27 cellular contexts compared by ENCODE assay signal in genomic region chr4:176422511-176422910, GRCh38.
"Had no signal": no experiment of that assay in that cellular context is flagged by ENCODE, and none has a peak within 500 bp of the region (broad histone marks: within the 10 kb centered on the region; RNA-seq: fewer than 3 reads in every experiment).

No MANE protein-coding gene starts in this region.

- FAIRE-seq: urothelium cell line had no signal

- H3K27ac Mint-ChIP-seq: activated CD4-positive, alpha-beta memory T cell treated with anti-CD3 and anti-CD28 coated beads for 36 hours; activated CD4-positive, alpha-beta T cell treated with anti-CD3 and anti-CD28 coated beads, Interleukin-2, amount 10 ng/mL, durations not matched to agents 24 days and 14 days; activated naive CD4-positive, alpha-beta T cell treated with anti-CD3 and anti-CD28 coated beads, Interleukin-2, amount 50 U/mL, for 24 hours; activated naive CD8-positive, alpha-beta T cell treated with anti-CD3 and anti-CD28 coated beads, Interleukin-2, amount 50 U/mL, for 24 hours; activated T-helper 17 cell treated with anti-CD3 and anti-CD28 coated beads, Interleukin-2, amount 50 U/mL, for 72 hours; effector memory CD8-positive, alpha-beta T cell; mesothelial cell of epicardium; naive B cell; nephron progenitor cell; stimulated activated naive CD8-positive, alpha-beta T cell treated with anti-CD3 and anti-CD28 coated beads, Interleukin-15, Interleukin-2, amounts not matched to agents 100 ng/mL and 50 ng/mL, for 24 hours; T-helper 17 cell had no signal

- H3K27ac ChIP-seq: heart right ventricle, left lung, right lobe of liver, thoracic aorta, WERI-Rb-1 had no signal

- H3K4me1 Mint-ChIP-seq: activated CD4-positive, alpha-beta T cell treated with anti-CD3 and anti-CD28 coated beads, Interleukin-2, amount 10 ng/mL, durations not matched to agents 24 days and 14 days; activated naive CD4-positive, alpha-beta T cell treated with anti-CD3 and anti-CD28 coated beads, Interleukin-2, amount 50 U/mL, for 24 hours; activated naive CD8-positive, alpha-beta T cell treated with anti-CD3 and anti-CD28 coated beads, Interleukin-2, amount 50 U/mL, for 24 hours; activated T-helper 17 cell treated with anti-CD3 and anti-CD28 coated beads, Interleukin-2, amount 50 U/mL, for 72 hours; mesothelial cell of epicardium; naive B cell; nephron progenitor cell; T-helper 17 cell had no signal

- H3K4me3 Mint-ChIP-seq: activated CD4-positive, alpha-beta memory T cell treated with anti-CD3 and anti-CD28 coated beads for 36 hours; activated CD4-positive, alpha-beta T cell treated with anti-CD3 and anti-CD28 coated beads, Interleukin-2, amount 10 ng/mL, durations not matched to agents 24 days and 14 days; activated naive CD4-positive, alpha-beta T cell treated with anti-CD3 and anti-CD28 coated beads, Interleukin-2, amount 50 U/mL, for 24 hours; activated naive CD8-positive, alpha-beta T cell treated with anti-CD3 and anti-CD28 coated beads, Interleukin-2, amount 50 U/mL, for 24 hours; activated T-cell treated with anti-CD3 and anti-CD28 coated beads, Interleukin-2, amount 50 U/mL, for 4 hours; activated T-helper 17 cell treated with anti-CD3 and anti-CD28 coated beads, Interleukin-2, amount 50 U/mL, for 72 hours; effector memory CD8-positive, alpha-beta T cell; mesothelial cell of epicardium; naive B cell; nephron progenitor cell; stimulated activated naive CD8-positive, alpha-beta T cell treated with anti-CD3 and anti-CD28 coated beads, Interleukin-15, Interleukin-2, amounts not matched to agents 100 ng/mL and 50 ng/mL, for 24 hours; T-helper 17 cell had no signal

- H3K9me3 ChIP-seq: heart right ventricle, left lung, right lobe of liver, thoracic aorta had no signal

- DNase-seq: activated CD4-positive, alpha-beta memory T cell treated with anti-CD3 and anti-CD28 coated beads for 36 hours; activated CD4-positive, alpha-beta T cell treated with anti-CD3 and anti-CD28 coated beads, Interleukin-2, amount 10 ng/mL, durations not matched to agents 24 days and 14 days; activated CD4-positive, CD25-positive, alpha-beta regulatory T cell treated with anti-CD3 and anti-CD28 coated beads, Interleukin-2, amount 50 U/mL, for 72 hours; activated gamma-delta T cell treated with Interleukin-2 at 50 U/mL for 16 hours; activated naive CD8-positive, alpha-beta T cell treated with anti-CD3 and anti-CD28 coated beads, Interleukin-2, amount 50 U/mL, for 24 hours; activated T-cell treated with anti-CD3 and anti-CD28 coated beads, Interleukin-2, amount 50 U/mL, for 4 hours; amygdala; cortex of kidney; effector memory CD8-positive, alpha-beta T cell; heart right ventricle; left lung; naive B cell; nephron progenitor cell; occipital lobe; posterior cingulate gyrus; right lobe of liver; stimulated activated CD4-positive, alpha-beta T cell treated with anti-CD3 and anti-CD28 coated beads, Interleukin-4, amount 100 ng/mL, for 1 hour; T-helper 17 cell; T1000; trophoblast cell; WERI-Rb-1 had no signal

- H3K9me3 Mint-ChIP-seq: activated CD4-positive, alpha-beta memory T cell treated with anti-CD3 and anti-CD28 coated beads for 36 hours; activated CD4-positive, alpha-beta T cell treated with anti-CD3 and anti-CD28 coated beads, Interleukin-2, amount 10 ng/mL, durations not matched to agents 24 days and 14 days; activated naive CD4-positive, alpha-beta T cell treated with anti-CD3 and anti-CD28 coated beads, Interleukin-2, amount 50 U/mL, for 24 hours; activated naive CD8-positive, alpha-beta T cell treated with anti-CD3 and anti-CD28 coated beads, Interleukin-2, amount 50 U/mL, for 24 hours; activated T-cell treated with anti-CD3 and anti-CD28 coated beads, Interleukin-2, amount 50 U/mL, for 4 hours; activated T-helper 17 cell treated with anti-CD3 and anti-CD28 coated beads, Interleukin-2, amount 50 U/mL, for 72 hours; mesothelial cell of epicardium; nephron progenitor cell; stimulated activated naive CD8-positive, alpha-beta T cell treated with anti-CD3 and anti-CD28 coated beads, Interleukin-15, Interleukin-2, amounts not matched to agents 100 ng/mL and 50 ng/mL, for 24 hours had no signal

- H3K27me3 ChIP-seq: heart right ventricle, left lung, right lobe of liver had no signal

- H3K36me3 Mint-ChIP-seq: activated CD4-positive, alpha-beta memory T cell treated with anti-CD3 and anti-CD28 coated beads for 36 hours; activated naive CD4-positive, alpha-beta T cell treated with anti-CD3 and anti-CD28 coated beads, Interleukin-2, amount 50 U/mL, for 24 hours; mesothelial cell of epicardium; naive B cell had no signal

- H3K4me1 ChIP-seq: heart right ventricle, left lung, right lobe of liver had no signal

- H3K4me3 ChIP-seq: heart right ventricle, left lung, right lobe of liver, thoracic aorta had no signal

- H3K36me3 ChIP-seq: heart right ventricle, left lung, right lobe of liver, thoracic aorta, WERI-Rb-1 had no signal

- H3K27me3 Mint-ChIP-seq: activated CD4-positive, alpha-beta T cell treated with anti-CD3 and anti-CD28 coated beads, Interleukin-2, amount 10 ng/mL, durations not matched to agents 24 days and 14 days; activated naive CD8-positive, alpha-beta T cell treated with anti-CD3 and anti-CD28 coated beads, Interleukin-2, amount 50 U/mL, for 24 hours; activated T-helper 17 cell treated with anti-CD3 and anti-CD28 coated beads, Interleukin-2, amount 50 U/mL, for 72 hours; effector memory CD8-positive, alpha-beta T cell; T-helper 17 cell had no signal

- ATAC-seq: activated naive CD8-positive, alpha-beta T cell treated with anti-CD3 and anti-CD28 coated beads, Interleukin-2, amount 50 U/mL, for 24 hours; activated T-cell treated with anti-CD3 and anti-CD28 coated beads, Interleukin-2, amount 50 U/mL, for 4 hours; activated T-helper 17 cell treated with anti-CD3 and anti-CD28 coated beads, Interleukin-2, amount 50 U/mL, for 72 hours; effector memory CD8-positive, alpha-beta T cell; heart right ventricle; left lung; right lobe of liver; T-helper 17 cell had no signal
